19 cellular contexts compared by ENCODE assay signal in the genomic region with DNA sequence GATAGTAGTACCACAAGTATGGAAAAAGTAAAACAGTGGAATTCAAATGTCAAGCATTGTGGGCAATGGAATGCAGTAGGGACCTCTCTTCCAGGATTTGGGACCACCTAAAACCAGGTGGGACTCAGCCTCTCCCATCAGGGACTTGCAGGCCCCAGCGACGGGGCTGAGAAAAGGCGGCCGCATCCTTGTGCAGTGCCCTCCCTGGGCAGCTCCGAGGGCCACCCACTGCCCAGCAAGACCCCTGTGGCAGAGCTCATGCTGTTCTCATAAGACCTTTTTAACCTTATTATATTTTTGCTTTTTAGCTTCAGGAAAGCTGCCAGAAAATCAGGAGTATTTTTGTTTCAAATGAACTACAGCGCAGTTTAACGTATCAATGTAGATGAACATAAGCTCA.
"Had no signal": no experiment of that assay in that cellular context is flagged by ENCODE, and none has a peak within 500 bp of the region (broad histone marks: within the 10 kb centered on the region; RNA-seq: fewer than 3 reads in every experiment).

No MANE protein-coding gene starts in this region.

- H3K27ac ChIP-seq: esophagus muscularis mucosa, gastrocnemius medialis, heart right ventricle, neural progenitor cell, psoas muscle, sigmoid colon, skin epidermis, stomach, thoracic aorta, transverse colon had no signal

- H3K36me3 Mint-ChIP-seq: mesothelial cell of epicardium, natural killer cell, neural progenitor cell had no signal

- H3K4me1 Mint-ChIP-seq: mesothelial cell of epicardium, natural killer cell had no signal

- H3K9me3 Mint-ChIP-seq: dendritic cell treated with granulocyte-macrophage colony-stimulating factor and Interleukin-4, amounts not matched to agents 40 ng/mL and 50 ng/mL, for 4 days; mesothelial cell of epicardium; natural killer cell; neural progenitor cell had no signal

- H3K9me3 ChIP-seq: esophagus muscularis mucosa, gastrocnemius medialis, heart right ventricle, psoas muscle, sigmoid colon, stomach, thoracic aorta, transverse colon had no signal

- H3K36me3 ChIP-seq: esophagus muscularis mucosa, gastrocnemius medialis, heart right ventricle, neural progenitor cell, sigmoid colon, stomach, thoracic aorta, transverse colon had no signal

- H3K4me1 ChIP-seq: esophagus muscularis mucosa, gastrocnemius medialis, heart right ventricle, psoas muscle, sigmoid colon, stomach, transverse colon had no signal

- H3K27ac Mint-ChIP-seq: dendritic cell treated with granulocyte-macrophage colony-stimulating factor and Interleukin-4, amounts not matched to agents 40 ng/mL and 50 ng/mL, for 4 days; mesothelial cell of epicardium; natural killer cell; neural progenitor cell had no signal

- H3K27me3 ChIP-seq: esophagus muscularis mucosa, neural progenitor cell, sigmoid colon had no signal

- ATAC-seq: gastrocnemius medialis, heart right ventricle, natural killer cell, psoas muscle had no signal

- H3K4me3 Mint-ChIP-seq: dendritic cell treated with granulocyte-macrophage colony-stimulating factor and Interleukin-4, amounts not matched to agents 40 ng/mL and 50 ng/mL, for 4 days; mesothelial cell of epicardium; natural killer cell; neural progenitor cell had no signal

- DNase-seq: effector CD4-positive, alpha-beta T cell; gastrocnemius medialis; heart right ventricle; hypothalamus; kidney glomerular epithelial cell; natural killer cell; psoas muscle; retina; sigmoid colon; stimulated activated naive CD4-positive, alpha-beta T cell; stomach; substantia nigra; transverse colon had no signal

- H3K4me3 ChIP-seq: esophagus muscularis mucosa, gastrocnemius medialis, heart right ventricle, neural progenitor cell, psoas muscle, sigmoid colon, skin epidermis, stomach, thoracic aorta, transverse colon had no signal
